In genomic region chr3:38003371-38003816, GRCh38 we compare ENCODE assay signal across 8 cellular contexts. TPM values are rescaled to one million over a fixed set of nuclear protein-coding genes. Genes with fewer than 3 reads are reported as not detected.
DNase-seq lines count a peak whose midpoint lies in the region; ATAC-seq and TF ChIP-seq lines count a peak whose summit lies in the region.

No MANE protein-coding gene starts in this region.

- no peak overlapping the region for H3K9ac ChIP-seq in OCI-LY3 (ENCODE audit: low read length)

- H3K9me3 Mint-ChIP-seq in osteocyte (ENCODE audit: unreplicated experiment), result no peaks in the 10 kb centered on the region

- H3K36me3 Mint-ChIP-seq in osteocyte (ENCODE audit: unreplicated experiment), result no peaks in the 10 kb centered on the region

- no peak for ATAC-seq in HG03039 (IDR thresholded peaks at IDR 0.05; ENCODE audit: unreplicated experiment)

- H3K4me3 ChIP-seq in OCI-LY3 (ENCODE audit: low read length), result no peak overlapping the region

- DNase-seq in NCI-H345 (lab: John Stamatoyannopoulos, UW) (peak; percentile 7), NCI-H345 treated with DMSO at 0.1 percent for 48 hours (lab: John Stamatoyannopoulos, UW; ENCODE audit: unreplicated experiment) (no peak), globus pallidus (ENCODE audit: low spot score) (peak; percentile 78), osteocyte (ENCODE audit: extremely low spot score, unreplicated experiment) (no peak), NCI-H2196 treated with DMSO at 0.1 percent for 48 hours (lab: John Stamatoyannopoulos, UW; ENCODE audit: unreplicated experiment) (no peak)
- DNase-seq in activated naive CD4-positive, alpha-beta T cell treated with Interleukin-2 at 50 U/mL for 16 hours, result peak; percentile 67

- H3K27ac ChIP-seq in OCI-LY3 (ENCODE audit: low read length), result no peak overlapping the region

- no peaks in the 10 kb centered on the region for H3K79me2 ChIP-seq in OCI-LY3 (ENCODE audit: low read length)

- H3K9me3 ChIP-seq in OCI-LY3 (ENCODE audit: insufficient read depth, low read length), result no peaks in the 10 kb centered on the region

- no peak overlapping the region for H3K27ac Mint-ChIP-seq in osteocyte (ENCODE audit: unreplicated experiment)

- H3K4me2 ChIP-seq in OCI-LY3 (ENCODE audit: low read length), result no peak overlapping the region

- peak; percentile 93 for TF ChIP-seq CTCF in OCI-LY3 (IDR thresholded peaks at IDR 0.05; ENCODE audit: low read depth, low read length)
- TF ChIP-seq CTCF in osteocyte (IDR thresholded peaks at IDR 0.05), result peak; percentile 89

- peaks cover 11% of the 10 kb centered on the region for H3K36me3 ChIP-seq in OCI-LY3 (replicated peaks; ENCODE audit: low read depth, low read length)

- H3K4me1 Mint-ChIP-seq in osteocyte (ENCODE audit: unreplicated experiment), result peaks cover 12% of the 10 kb centered on the region

- no peaks in the 10 kb centered on the region for H3K27me3 ChIP-seq in OCI-LY3 (ENCODE audit: low read depth, low read length)

- no peaks in the 10 kb centered on the region for H3K27me3 Mint-ChIP-seq in osteocyte (ENCODE audit: unreplicated experiment)

- no peaks in the 10 kb centered on the region for H4K20me1 ChIP-seq in OCI-LY3 (ENCODE audit: insufficient read depth, low read length)

- no peaks in the 10 kb centered on the region for H3K4me1 ChIP-seq in OCI-LY3 (ENCODE audit: low read length)

- H2AFZ ChIP-seq in OCI-LY3 (ENCODE audit: low read depth, low read length), result no peak overlapping the region

- no peak overlapping the region for H3K4me3 Mint-ChIP-seq in osteocyte (ENCODE audit: unreplicated experiment)

RNA-seq across cellular contexts. Expression of gene VILL, which starts 12.8 kb away (rescaled TPM):
- 2.3 and 2.7 TPM in 2 replicates for total RNA-seq in osteocyte

RNA-seq across cellular contexts. Expression of gene PLCD1, which starts 26.0 kb away (rescaled TPM):
- 21.8 and 22.8 TPM in 2 replicates for total RNA-seq in osteocyte

RNA-seq across cellular contexts. Expression of gene DLEC1, which starts 35.6 kb away (rescaled TPM):
- 0.24 and 0.62 TPM in 2 replicates for total RNA-seq in osteocyte

Comparison
In these comparisons a context has a peak if more than half of its experiments do, and no peak if none do; other contexts are left out.
1. DNase-seq: peak in NCI-H345 (single experiment), activated naive CD4-positive, alpha-beta T cell treated with Interleukin-2 at 50 U/mL for 16 hours (single experiment) and globus pallidus (single experiment); none in NCI-H345 treated with DMSO at 0.1 percent for 48 hours (single experiment), osteocyte (single experiment) and NCI-H2196 treated with DMSO at 0.1 percent for 48 hours (single experiment).